ENCODE assay signal across 14 cellular contexts in the genomic region with DNA sequence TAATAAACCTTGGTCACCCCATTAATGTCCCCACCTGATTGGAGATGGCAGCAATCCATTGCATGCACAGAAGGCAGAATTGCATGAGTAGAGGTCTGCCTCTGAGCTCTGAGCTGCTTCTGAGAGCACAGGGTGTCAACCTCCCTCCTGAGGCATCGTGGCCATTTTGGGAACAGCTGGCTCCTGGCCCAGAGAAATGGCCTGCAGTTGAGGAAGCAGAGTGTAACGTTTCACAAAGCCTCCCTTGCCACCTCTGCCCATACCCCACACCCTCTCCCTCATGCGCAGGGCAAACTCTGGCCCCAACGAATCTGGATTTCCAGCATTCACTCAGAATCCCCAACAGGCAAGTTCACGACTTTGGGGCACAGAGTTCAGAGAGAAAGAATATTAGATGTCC.
DNase-seq lines count a peak whose midpoint lies in the region; ATAC-seq, FAIRE-seq and TF ChIP-seq lines count a peak whose summit lies in the region.
"Had no signal": no experiment of that assay in that cellular context is flagged by ENCODE, and none has a peak within 500 bp of the region (broad histone marks: within the 10 kb centered on the region; RNA-seq: fewer than 3 reads in every experiment).

No MANE protein-coding gene starts in this region.

- CTCF ChIA-PET in activated CD8-positive, alpha-beta T cell treated with anti-CD3 and anti-CD28 coated beads, Interleukin-2, amount 10 ng/mL, durations not matched to agents 7 days and 5 days (lab: Charles Lee): no interaction called here

- no peak overlapping the region for H3K27ac ChIP-seq in astrocyte (ENCODE audit: low read depth, low read length)
- H3K27ac ChIP-seq: tibial artery had no signal

- no peak for FAIRE-seq in astrocyte (lab: Jason Lieb, UNC)

- TF ChIP-seq CTCF in astrocyte (IDR thresholded peaks at IDR 0.05; ENCODE audit: insufficient read depth, low read depth, low read length) (no peak), neural crest cell (conservative IDR thresholded peaks at IDR 0.05) (no peak)

- H2AFZ ChIP-seq in astrocyte (ENCODE audit: low read depth, low read length): peak overlapping the region; percentile 70

- H3K79me2 ChIP-seq in astrocyte (ENCODE audit: insufficient read depth, low read length): no peaks in the 10 kb centered on the region

- no peaks in the 10 kb centered on the region for H3K4me1 ChIP-seq in astrocyte (ENCODE audit: insufficient read depth, low read length)

- no peak overlapping the region for H3K4me3 ChIP-seq in astrocyte (ENCODE audit: insufficient read depth, low read depth, low read length)
- H3K4me3 ChIP-seq: cardiac muscle cell, tibial artery had no signal

- DNase-seq in DMS 273 (lab: John Stamatoyannopoulos, UW; ENCODE audit: unreplicated experiment) (peak; percentile 56), DMS 273 treated with DMSO at 0.1 percent for 48 hours (lab: John Stamatoyannopoulos, UW) (no peak), DMS79 treated with DMSO at 0.1 percent for 48 hours (lab: John Stamatoyannopoulos, UW) (peak; percentile 76), astrocyte (ENCODE audit: low read depth) (no peak), neural crest cell (ENCODE audit: low read depth, low spot score) (no peak)
- no peak for DNase-seq in NK-92 treated with Interleukin-12 subunit alpha and Interleukin-12 subunit beta, amount 100 ng/mL, for 24 hours (lab: John Stamatoyannopoulos, UW)
- DNase-seq in activated CD8-positive, alpha-beta T cell treated with anti-CD3 and anti-CD28 coated beads, Interleukin-2, amount 10 ng/mL, durations not matched to agents 7 days and 5 days: no peak
- DNase-seq: activated naive CD4-positive, alpha-beta T cell treated with Interleukin-2 at 50 U/mL for 16 hours; natural killer cell; NCI-H2081; T1000; tibial artery had no signal

- H3K9me3 ChIP-seq in astrocyte (ENCODE audit: insufficient read depth, low read depth, low read length): no peaks in the 10 kb centered on the region
- H3K9me3 ChIP-seq: tibial artery had no signal

- peaks cover 18% of the 10 kb centered on the region for H3K27me3 Mint-ChIP-seq in astrocyte (ENCODE audit: low read depth, unreplicated experiment)
- H3K27me3 Mint-ChIP-seq in neural crest cell (ENCODE audit: low read depth): no peaks in the 10 kb centered on the region
- H3K27me3 Mint-ChIP-seq in activated CD8-positive, alpha-beta T cell treated with anti-CD3 and anti-CD28 coated beads, Interleukin-2, amount 10 ng/mL, durations not matched to agents 7 days and 5 days (ENCODE audit: low read depth): peaks cover 41% of the 10 kb centered on the region

- no peaks in the 10 kb centered on the region for H3K36me3 ChIP-seq in astrocyte (ENCODE audit: insufficient read depth, low read length)
- H3K36me3 ChIP-seq: cardiac muscle cell, tibial artery had no signal

- H3K4me1 Mint-ChIP-seq in astrocyte (ENCODE audit: low read depth, unreplicated experiment) (peaks cover 10% of the 10 kb centered on the region), neural crest cell (peaks cover 47% of the 10 kb centered on the region)
- H3K4me1 Mint-ChIP-seq in activated CD8-positive, alpha-beta T cell treated with anti-CD3 and anti-CD28 coated beads, Interleukin-2, amount 10 ng/mL, durations not matched to agents 7 days and 5 days (ENCODE audit: low read depth): peaks cover 5% of the 10 kb centered on the region
- H3K4me1 Mint-ChIP-seq: natural killer cell had no signal

- peak overlapping the region; percentile 56 for H3K4me2 ChIP-seq in astrocyte (ENCODE audit: low read length)

- H3K9me3 Mint-ChIP-seq in astrocyte (ENCODE audit: unreplicated experiment) (no peaks in the 10 kb centered on the region), neural crest cell (no peaks in the 10 kb centered on the region)
- no peaks in the 10 kb centered on the region for H3K9me3 Mint-ChIP-seq in activated CD8-positive, alpha-beta T cell treated with anti-CD3 and anti-CD28 coated beads, Interleukin-2, amount 10 ng/mL, durations not matched to agents 7 days and 5 days (ENCODE audit: insufficient read depth)
- H3K9me3 Mint-ChIP-seq: natural killer cell had no signal

- no peak overlapping the region for H3K27ac Mint-ChIP-seq in astrocyte (ENCODE audit: unreplicated experiment)
- peak overlapping the region; percentile 45 for H3K27ac Mint-ChIP-seq in neural crest cell (ENCODE audit: unreplicated experiment)
- H3K27ac Mint-ChIP-seq in activated CD8-positive, alpha-beta T cell treated with anti-CD3 and anti-CD28 coated beads, Interleukin-2, amount 10 ng/mL, durations not matched to agents 7 days and 5 days: no peak overlapping the region
- H3K27ac Mint-ChIP-seq: natural killer cell had no signal

- peaks cover 24% of the 10 kb centered on the region for H3K27me3 ChIP-seq in astrocyte (ENCODE audit: insufficient read depth, low read length)
- H3K27me3 ChIP-seq: cardiac muscle cell had no signal

- peak overlapping the region; percentile 12 for H3K9ac ChIP-seq in astrocyte (ENCODE audit: low read length)

- no peaks in the 10 kb centered on the region for H3K36me3 Mint-ChIP-seq in astrocyte (ENCODE audit: low read depth, unreplicated experiment)
- H3K36me3 Mint-ChIP-seq in neural crest cell (ENCODE audit: low read depth): no peaks in the 10 kb centered on the region
- no peaks in the 10 kb centered on the region for H3K36me3 Mint-ChIP-seq in activated CD8-positive, alpha-beta T cell treated with anti-CD3 and anti-CD28 coated beads, Interleukin-2, amount 10 ng/mL, durations not matched to agents 7 days and 5 days (ENCODE audit: low read depth)
- H3K36me3 Mint-ChIP-seq: natural killer cell had no signal

- POLR2A ChIA-PET in activated CD8-positive, alpha-beta T cell treated with anti-CD3 and anti-CD28 coated beads, Interleukin-2, amount 10 ng/mL, durations not matched to agents 7 days and 5 days (lab: Charles Lee): no interaction called here

- H4K20me1 ChIP-seq in astrocyte (ENCODE audit: insufficient read depth, low read length): no peaks in the 10 kb centered on the region

- no peak for ATAC-seq in activated CD8-positive, alpha-beta T cell treated with anti-CD3 and anti-CD28 coated beads, Interleukin-2, amount 10 ng/mL, durations not matched to agents 7 days and 5 days
- ATAC-seq in GM18858 (IDR thresholded peaks at IDR 0.05; ENCODE audit: unreplicated experiment): no peak
- ATAC-seq: natural killer cell had no signal

- no peak overlapping the region for H3K4me3 Mint-ChIP-seq in astrocyte (ENCODE audit: unreplicated experiment)
- H3K4me3 Mint-ChIP-seq in neural crest cell: peak overlapping the region; percentile 52
- H3K4me3 Mint-ChIP-seq in activated CD8-positive, alpha-beta T cell treated with anti-CD3 and anti-CD28 coated beads, Interleukin-2, amount 10 ng/mL, durations not matched to agents 7 days and 5 days: no peak overlapping the region
- H3K4me3 Mint-ChIP-seq: natural killer cell had no signal

Comparison
In these comparisons a context has a peak if more than half of its experiments do, and no peak if none do; other contexts are left out.
1. DNase-seq: peak in DMS 273 (single experiment) and DMS79 treated with DMSO at 0.1 percent for 48 hours (single experiment); none in DMS 273 treated with DMSO at 0.1 percent for 48 hours (single experiment), astrocyte (single experiment), neural crest cell (single experiment), NK-92 treated with Interleukin-12 subunit alpha and Interleukin-12 subunit beta, amount 100 ng/mL, for 24 hours (single experiment) and activated CD8-positive, alpha-beta T cell treated with anti-CD3 and anti-CD28 coated beads, Interleukin-2, amount 10 ng/mL, durations not matched to agents 7 days and 5 days (single experiment).